ENCODE assay signal across 21 cellular contexts in genomic region chr6:121858310-121858709, GRCh38.
"Had no signal": no experiment of that assay in that cellular context is flagged by ENCODE, and none has a peak within 500 bp of the region (broad histone marks: within the 10 kb centered on the region; RNA-seq: fewer than 3 reads in every experiment).

No MANE protein-coding gene starts in this region.

- H3K27ac ChIP-seq: esophagus muscularis mucosa, left ventricle myocardium inferior, lower lobe of right lung, sigmoid colon, stomach, thoracic aorta, transverse colon had no signal

- H3K9me3 ChIP-seq: esophagus muscularis mucosa, lower lobe of right lung, stomach, thoracic aorta, transverse colon had no signal

- H3K4me3 Mint-ChIP-seq: memory B cell, mesothelial cell of epicardium, natural killer cell, neural crest cell had no signal

- DNase-seq: effector memory CD4-positive, alpha-beta T cell; foreskin fibroblast; kidney; left cardiac atrium; left ventricle myocardium inferior; lower lobe of right lung; natural killer cell; posterior cingulate gyrus; sigmoid colon; stimulated activated CD4-positive, alpha-beta T cell treated with anti-CD3 and anti-CD28 coated beads, Interleukin-2, amount 100 ng/mL, for 24 hours; stimulated activated CD4-positive, alpha-beta T cell treated with anti-CD3 and anti-CD28 coated beads, Interleukin-4, amount 100 ng/mL, for 4 hours; stimulated activated naive CD4-positive, alpha-beta T cell; stomach; substantia nigra; transverse colon had no signal

- ATAC-seq: left cardiac atrium, lower lobe of right lung, natural killer cell had no signal

- H3K4me1 ChIP-seq: left ventricle myocardium inferior, lower lobe of right lung, sigmoid colon, stomach, transverse colon had no signal

- H3K27ac Mint-ChIP-seq: memory B cell, natural killer cell had no signal

- H3K36me3 Mint-ChIP-seq: memory B cell, natural killer cell had no signal

- H3K4me3 ChIP-seq: esophagus muscularis mucosa, left ventricle myocardium inferior, lower lobe of right lung, sigmoid colon, skin epidermis, stomach, thoracic aorta, transverse colon had no signal

- H3K27me3 Mint-ChIP-seq: memory B cell had no signal

- H3K4me1 Mint-ChIP-seq: memory B cell, natural killer cell had no signal

- H3K36me3 ChIP-seq: esophagus muscularis mucosa, left ventricle myocardium inferior, lower lobe of right lung, sigmoid colon, stomach, thoracic aorta, transverse colon had no signal

- H3K27me3 ChIP-seq: esophagus muscularis mucosa, sigmoid colon, stomach, transverse colon had no signal
